8 cellular contexts compared by ENCODE assay signal in genomic region chr1:225651872-225652725, GRCh38. TPM values are rescaled to one million over a fixed set of nuclear protein-coding genes. Genes with fewer than 3 reads are reported as not detected.
DNase-seq lines count a peak whose midpoint lies in the region; ATAC-seq and TF ChIP-seq lines count a peak whose summit lies in the region.

No MANE protein-coding gene starts in this region.

- H3K27me3 ChIP-seq in CD8-positive, alpha-beta memory T cell (ENCODE audit: insufficient read depth, low read length, poor library complexity, severe bottlenecking): peaks cover 26% of the 10 kb centered on the region
- H3K27me3 ChIP-seq in HUES48 (ENCODE audit: control insufficient read depth, insufficient read depth, low read length) (no peaks in the 10 kb centered on the region), esophagus squamous epithelium (peaks cover 0 to 11% (median 0%) of the 10 kb centered on the region in 4 donors)

- TF ChIP-seq POLR2A in esophagus squamous epithelium (IDR thresholded peaks at IDR 0.05): no peak

- H3K4me1 ChIP-seq in CD8-positive, alpha-beta memory T cell (ENCODE audit: insufficient read depth, low read length): peaks cover 12% of the 10 kb centered on the region
- peaks cover 44% of the 10 kb centered on the region for H3K4me1 ChIP-seq in HUES48 (ENCODE audit: control insufficient read depth, insufficient read depth, low read length)
- peaks cover 12 to 64% (median 16%) of the 10 kb centered on the region in 3 donors for H3K4me1 ChIP-seq in esophagus squamous epithelium

- no peak for TF ChIP-seq CTCF in esophagus squamous epithelium (IDR thresholded peaks at IDR 0.05)

- no peaks in the 10 kb centered on the region for H3K36me3 ChIP-seq in CD8-positive, alpha-beta memory T cell (ENCODE audit: insufficient read depth, low read length)
- H3K36me3 ChIP-seq in HUES48 (ENCODE audit: control insufficient read depth, insufficient read depth, low read length): 0 out of 2 replicates have a peak, but pooled peaks cover 2% of the 10 kb centered on the region
- no peaks in the 10 kb centered on the region; the same call in 1 of the 2 replicates for H3K36me3 ChIP-seq in SK-N-MC (ENCODE audit: insufficient read depth, low read length)
- no peaks in the 10 kb centered on the region for H3K36me3 ChIP-seq in esophagus squamous epithelium

- WGBS in esophagus squamous epithelium, 2 donors: 1 to 2% methylated on average over 37 to 41 of the region's 45 CpGs

- peak in 1 of 2 donors; percentile 4 for ATAC-seq in natural killer cell treated with Interleukin-12 subunit alpha and Interleukin-12 subunit beta and Interleukin-15 and Interleukin-18, amount 100 ng/mL, for 72 hours
- ATAC-seq in GM19328 (IDR thresholded peaks at IDR 0.05; ENCODE audit: unreplicated experiment): no peak

- H3K9me3 ChIP-seq in CD8-positive, alpha-beta memory T cell (ENCODE audit: low read length): no peaks in the 10 kb centered on the region
- H3K9me3 ChIP-seq in HUES48 (ENCODE audit: control insufficient read depth, insufficient read depth, low read length) (no peaks in the 10 kb centered on the region), SK-N-MC (ENCODE audit: low read depth, low read length) (peaks cover 3% of the 10 kb centered on the region; the same call in 1 of the 2 replicates), esophagus squamous epithelium (no peaks in the 10 kb centered on the region)

- peaks cover 0 to 1% (median 0%) of the 10 kb centered on the region in 3 donors for H3K36me3 Mint-ChIP-seq in CD8-positive, alpha-beta memory T cell
- no peaks in the 10 kb centered on the region for H3K36me3 Mint-ChIP-seq in natural killer cell treated with Interleukin-12 subunit alpha and Interleukin-12 subunit beta and Interleukin-15 and Interleukin-18, amount 100 ng/mL, for 72 hours

- CTCF ChIA-PET in CD8-positive, alpha-beta memory T cell (lab: Charles Lee): no interaction called here

- H3K9ac ChIP-seq in HUES48 (ENCODE audit: low read depth, low read length) (peak overlapping the region; percentile 96), SK-N-MC (ENCODE audit: insufficient read length) (peak overlapping the region; percentile 85)

- H3K4me3 ChIP-seq in CD8-positive, alpha-beta memory T cell (ENCODE audit: low read length): peak overlapping the region; percentile 53
- H3K4me3 ChIP-seq in HUES48 (ENCODE audit: low read depth, low read length) (peak overlapping the region; percentile 99), SK-N-MC (peak overlapping the region; percentile 98), esophagus squamous epithelium (peak overlapping the region; percentile 92 to 97 (median 92))

- peaks cover 23 to 50% of the 10 kb centered on the region in 2 donors for H3K27me3 Mint-ChIP-seq in CD8-positive, alpha-beta memory T cell
- H3K27me3 Mint-ChIP-seq in natural killer cell treated with Interleukin-12 subunit alpha and Interleukin-12 subunit beta and Interleukin-15 and Interleukin-18, amount 100 ng/mL, for 72 hours: peaks cover 32 to 54% of the 10 kb centered on the region in 2 donors

- intact Hi-C loops in esophagus squamous epithelium (cut with DNase I): loop anchor here (10.0 kb wide), 1 partner anchor 123 kb away; the partner anchor contains the start of gene SRP9

- H3K4me3 Mint-ChIP-seq in CD8-positive, alpha-beta memory T cell: peak overlapping the region; percentile 88 to 95 (median 92)
- H3K4me3 Mint-ChIP-seq in natural killer cell treated with Interleukin-12 subunit alpha and Interleukin-12 subunit beta and Interleukin-15 and Interleukin-18, amount 100 ng/mL, for 72 hours: peak overlapping the region; percentile 75

- H3K27ac Mint-ChIP-seq in CD8-positive, alpha-beta memory T cell: peak overlapping the region in 5 of 8 donors; percentile 3 to 73 (median 58)
- peak overlapping the region in 1 of 2 donors; percentile 40 for H3K27ac Mint-ChIP-seq in natural killer cell treated with Interleukin-12 subunit alpha and Interleukin-12 subunit beta and Interleukin-15 and Interleukin-18, amount 100 ng/mL, for 72 hours

- peaks cover 16 to 18% (median 17%) of the 10 kb centered on the region in 3 donors for H3K4me1 Mint-ChIP-seq in CD8-positive, alpha-beta memory T cell
- peaks cover 10 to 15% of the 10 kb centered on the region in 2 donors for H3K4me1 Mint-ChIP-seq in natural killer cell treated with Interleukin-12 subunit alpha and Interleukin-12 subunit beta and Interleukin-15 and Interleukin-18, amount 100 ng/mL, for 72 hours (ENCODE audit: low read depth in 2 of 2)

- H3K9me3 Mint-ChIP-seq in CD8-positive, alpha-beta memory T cell: no peaks in the 10 kb centered on the region
- H3K9me3 Mint-ChIP-seq in natural killer cell treated with Interleukin-12 subunit alpha and Interleukin-12 subunit beta and Interleukin-15 and Interleukin-18, amount 100 ng/mL, for 72 hours: no peaks in the 10 kb centered on the region

- POLR2A ChIA-PET in CD8-positive, alpha-beta memory T cell (lab: Charles Lee): interaction anchor here (0.9 kb wide), 1 partner anchor 125 kb away, joined by 3 read pairs; the partner anchor contains the start of gene SRP9

- no peak for DNase-seq in CD8-positive, alpha-beta memory T cell
- DNase-seq in SK-N-MC (ENCODE audit: low read depth, low spot score) (no peak), esophagus squamous epithelium (lab: John Stamatoyannopoulos, UW) (no peak)
- DNase-seq in natural killer cell treated with Interleukin-12 subunit alpha and Interleukin-12 subunit beta and Interleukin-15 and Interleukin-18, amount 100 ng/mL, for 72 hours (ENCODE audit: low spot score): no peak
- DNase-seq in stimulated activated CD4-positive, alpha-beta T cell treated with anti-CD3 and anti-CD28 coated beads, Interleukin-2, amount 100 ng/mL, for 24 hours: no peak
- no peak for DNase-seq in activated CD4-positive, alpha-beta T cell treated with anti-CD3 and anti-CD28 coated beads for 4 hours

- no peak overlapping the region for H3K27ac ChIP-seq in CD8-positive, alpha-beta memory T cell (ENCODE audit: low read depth, low read length)
- H3K27ac ChIP-seq in HUES48 (ENCODE audit: low read depth, low read length) (peak overlapping the region; percentile 94), SK-N-MC (peak overlapping the region; percentile 69), esophagus squamous epithelium (peak overlapping the region; percentile 88 to 99 (median 94))

RNA-seq across cellular contexts. Expression of gene ENAH, which starts 0.8 kb away (rescaled TPM):
- total RNA-seq in CD8-positive, alpha-beta memory T cell: under 1 TPM; 0.53 TPM
- not detected for polyA plus RNA-seq in CD8-positive, alpha-beta memory T cell
- total RNA-seq in esophagus squamous epithelium: 10 to 100 TPM in 3 of 4 donors, 1 to 10 TPM in 1; 8.6 to 42.5 (median 35.9) TPM
- under 1 TPM in 1 of 2 donors, not detected in 1; 0.52 TPM for total RNA-seq in natural killer cell treated with Interleukin-12 subunit alpha and Interleukin-12 subunit beta and Interleukin-15 and Interleukin-18, amount 100 ng/mL, for 72 hours

Comparison
In these comparisons a context has a peak if more than half of its experiments do, and no peak if none do; other contexts are left out.
1. RNA of gene ENAH, which starts 0.8 kb away (total RNA-seq): 8.6 to 42.5 TPM in esophagus squamous epithelium; 0.53 TPM in CD8-positive, alpha-beta memory T cell and 0.52 TPM in natural killer cell treated with Interleukin-12 subunit alpha and Interleukin-12 subunit beta and Interleukin-15 and Interleukin-18, amount 100 ng/mL, for 72 hours; every median in the first group is over 4 times any median in the second.
2. Peak in every context shown above with its lines, with median percentiles within 50 percentile points of each other: H3K4me3 ChIP-seq.